1 cellular context compared by ENCODE assay signal in genomic region chr7:37535841-37536240, GRCh38.
TF ChIP-seq lines count a peak whose summit lies in the region.

No MANE protein-coding gene starts in this region.

TF ChIP-seq in GM23338, 12 proteins besides CTCF, POLR2A, EP300 and RAD21 (continued from another document):
- no peak for TF ChIP-seq REST (IDR thresholded peaks at IDR 0.05; ENCODE audit: unreplicated experiment)
- TF ChIP-seq CREB1 (CRISPR knock-in tag; IDR thresholded peaks at IDR 0.05; ENCODE audit: low read depth): no peak
- TF ChIP-seq JUNB (IDR thresholded peaks at IDR 0.05; ENCODE audit: unreplicated experiment): no peak
- TF ChIP-seq STAT1 (IDR thresholded peaks at IDR 0.05; ENCODE audit: unreplicated experiment): no peak
- TF ChIP-seq ZNF331 (CRISPR knock-in tag; IDR thresholded peaks at IDR 0.05; ENCODE audit: low read depth): no peak
- no peak for TF ChIP-seq EZH2 (IDR thresholded peaks at IDR 0.05; ENCODE audit: low read depth, unreplicated experiment)
- TF ChIP-seq POLR2AphosphoS5 (IDR thresholded peaks at IDR 0.05; ENCODE audit: low read depth): no peak
- TF ChIP-seq, protein P1, sequence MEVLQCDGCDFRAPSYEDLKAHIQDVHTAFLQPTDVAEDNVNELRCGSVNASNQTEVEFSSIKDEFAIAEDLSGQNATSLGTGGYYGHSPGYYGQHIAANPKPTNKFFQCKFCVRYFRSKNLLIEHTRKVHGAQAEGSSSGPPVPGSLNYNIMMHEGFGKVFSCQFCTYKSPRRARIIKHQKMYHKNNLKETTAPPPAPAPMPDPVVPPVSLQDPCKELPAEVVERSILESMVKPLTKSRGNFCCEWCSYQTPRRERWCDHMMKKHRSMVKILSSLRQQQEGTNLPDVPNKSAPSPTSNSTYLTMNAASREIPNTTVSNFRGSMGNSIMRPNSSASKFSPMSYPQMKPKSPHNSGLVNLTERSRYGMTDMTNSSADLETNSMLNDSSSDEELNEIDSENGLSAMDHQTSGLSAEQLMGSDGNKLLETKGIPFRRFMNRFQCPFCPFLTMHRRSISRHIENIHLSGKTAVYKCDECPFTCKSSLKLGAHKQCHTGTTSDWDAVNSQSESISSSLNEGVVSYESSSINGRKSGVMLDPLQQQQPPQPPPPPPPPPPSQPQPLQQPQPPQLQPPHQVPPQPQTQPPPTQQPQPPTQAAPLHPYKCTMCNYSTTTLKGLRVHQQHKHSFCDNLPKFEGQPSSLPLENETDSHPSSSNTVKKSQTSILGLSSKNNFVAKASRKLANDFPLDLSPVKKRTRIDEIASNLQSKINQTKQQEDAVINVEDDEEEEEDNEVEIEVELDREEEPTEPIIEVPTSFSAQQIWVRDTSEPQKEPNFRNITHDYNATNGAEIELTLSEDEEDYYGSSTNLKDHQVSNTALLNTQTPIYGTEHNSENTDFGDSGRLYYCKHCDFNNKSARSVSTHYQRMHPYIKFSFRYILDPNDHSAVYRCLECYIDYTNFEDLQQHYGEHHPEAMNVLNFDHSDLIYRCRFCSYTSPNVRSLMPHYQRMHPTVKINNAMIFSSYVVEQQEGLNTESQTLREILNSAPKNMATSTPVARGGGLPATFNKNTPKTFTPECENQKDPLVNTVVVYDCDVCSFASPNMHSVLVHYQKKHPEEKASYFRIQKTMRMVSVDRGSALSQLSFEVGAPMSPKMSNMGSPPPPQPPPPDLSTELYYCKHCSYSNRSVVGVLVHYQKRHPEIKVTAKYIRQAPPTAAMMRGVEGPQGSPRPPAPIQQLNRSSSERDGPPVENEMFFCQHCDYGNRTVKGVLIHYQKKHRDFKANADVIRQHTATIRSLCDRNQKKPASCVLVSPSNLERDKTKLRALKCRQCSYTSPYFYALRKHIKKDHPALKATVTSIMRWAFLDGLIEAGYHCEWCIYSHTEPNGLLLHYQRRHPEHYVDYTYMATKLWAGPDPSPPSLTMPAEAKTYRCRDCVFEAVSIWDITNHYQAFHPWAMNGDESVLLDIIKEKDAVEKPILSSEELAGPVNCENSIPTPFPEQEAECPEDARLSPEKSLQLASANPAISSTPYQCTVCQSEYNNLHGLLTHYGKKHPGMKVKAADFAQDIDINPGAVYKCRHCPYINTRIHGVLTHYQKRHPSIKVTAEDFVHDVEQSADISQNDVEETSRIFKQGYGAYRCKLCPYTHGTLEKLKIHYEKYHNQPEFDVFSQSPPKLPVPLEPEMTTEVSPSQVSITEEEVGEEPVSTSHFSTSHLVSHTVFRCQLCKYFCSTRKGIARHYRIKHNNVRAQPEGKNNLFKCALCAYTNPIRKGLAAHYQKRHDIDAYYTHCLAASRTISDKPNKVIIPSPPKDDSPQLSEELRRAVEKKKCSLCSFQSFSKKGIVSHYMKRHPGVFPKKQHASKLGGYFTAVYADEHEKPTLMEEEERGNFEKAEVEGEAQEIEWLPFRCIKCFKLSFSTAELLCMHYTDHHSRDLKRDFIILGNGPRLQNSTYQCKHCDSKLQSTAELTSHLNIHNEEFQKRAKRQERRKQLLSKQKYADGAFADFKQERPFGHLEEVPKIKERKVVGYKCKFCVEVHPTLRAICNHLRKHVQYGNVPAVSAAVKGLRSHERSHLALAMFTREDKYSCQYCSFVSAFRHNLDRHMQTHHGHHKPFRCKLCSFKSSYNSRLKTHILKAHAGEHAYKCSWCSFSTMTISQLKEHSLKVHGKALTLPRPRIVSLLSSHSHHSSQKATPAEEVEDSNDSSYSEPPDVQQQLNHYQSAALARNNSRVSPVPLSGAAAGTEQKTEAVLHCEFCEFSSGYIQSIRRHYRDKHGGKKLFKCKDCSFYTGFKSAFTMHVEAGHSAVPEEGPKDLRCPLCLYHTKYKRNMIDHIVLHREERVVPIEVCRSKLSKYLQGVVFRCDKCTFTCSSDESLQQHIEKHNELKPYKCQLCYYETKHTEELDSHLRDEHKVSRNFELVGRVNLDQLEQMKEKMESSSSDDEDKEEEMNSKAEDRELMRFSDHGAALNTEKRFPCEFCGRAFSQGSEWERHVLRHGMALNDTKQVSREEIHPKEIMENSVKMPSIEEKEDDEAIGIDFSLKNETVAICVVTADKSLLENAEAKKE (CRISPR knock-in tag; IDR thresholded peaks at IDR 0.05): no peak
- no peak for TF ChIP-seq NANOG (IDR thresholded peaks at IDR 0.05; ENCODE audit: borderline replicate concordance)
- no peak for TF ChIP-seq EZH2phosphoT487 (IDR thresholded peaks at IDR 0.05; ENCODE audit: unreplicated experiment)
